21 cellular contexts compared by ENCODE assay signal in the genomic region with DNA sequence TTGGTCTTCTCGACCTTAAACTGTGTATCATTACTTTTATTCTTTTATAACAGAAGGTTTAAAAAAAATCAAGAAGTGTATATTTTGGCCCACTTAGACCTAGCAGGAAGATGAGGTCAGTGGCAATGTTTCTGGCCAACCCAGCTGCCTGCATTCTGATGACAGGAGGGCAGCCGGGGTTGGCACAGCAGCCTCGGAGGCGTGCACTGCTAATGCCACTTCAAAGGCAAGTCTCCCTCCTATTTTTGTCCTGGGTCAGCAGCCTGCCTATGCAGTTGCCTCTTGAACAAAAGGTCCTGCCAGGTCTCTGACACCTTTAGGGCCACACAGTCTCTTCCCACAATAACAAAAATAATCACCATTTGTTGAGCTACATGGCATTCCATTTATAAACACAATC.
DNase-seq lines count a peak whose midpoint lies in the region; ATAC-seq, FAIRE-seq and TF ChIP-seq lines count a peak whose summit lies in the region.
"Had no signal": no experiment of that assay in that cellular context is flagged by ENCODE, and none has a peak within 500 bp of the region (broad histone marks: within the 10 kb centered on the region; RNA-seq: fewer than 3 reads in every experiment).

No MANE protein-coding gene starts in this region.

- ATAC-seq in left lung, result peak; percentile 77
- no peak for ATAC-seq in left colon
- ATAC-seq in HG03097 (IDR thresholded peaks at IDR 0.05; ENCODE audit: low FRiP score, unreplicated experiment), result no peak
- ATAC-seq: activated naive CD4-positive, alpha-beta T cell treated with anti-CD3 and anti-CD28 coated beads, Interleukin-2, amount 50 U/mL, for 72 hours; activated T-cell treated with anti-CD3 and anti-CD28 coated beads, Interleukin-2, amount 50 U/mL, for 4 hours; effector memory CD8-positive, alpha-beta T cell had no signal

- no peak for FAIRE-seq in GM12891 (lab: Jason Lieb, UNC)
- FAIRE-seq: H54, TTC549 had no signal

- no peak overlapping the region for H3K27ac ChIP-seq in left lung
- H3K27ac ChIP-seq in stomach, result peak overlapping the region in 3 of 5 donors; percentile 22 to 37 (median 26)
- H3K27ac ChIP-seq: PC-9, prostate gland had no signal

- H3K27me3 ChIP-seq in MG63 (no peaks in the 10 kb centered on the region), left lung (no peaks in the 10 kb centered on the region), stomach (no peaks in the 10 kb centered on the region)

- H3K4me3 ChIP-seq in MG63, result no peak overlapping the region
- H3K4me3 ChIP-seq in left lung, result no peak overlapping the region
- H3K4me3 ChIP-seq in stomach, result no peak overlapping the region
- H3K4me3 ChIP-seq: PC-9, prostate gland had no signal

- peak; percentile 87 for DNase-seq in MG63
- peak; percentile 52 for DNase-seq in dermis blood vessel endothelial cell
- peak in 1 of 2 donors; percentile 58 for DNase-seq in left lung
- peak; percentile 71 for DNase-seq in stomach
- no peak for DNase-seq in GM12891 (ENCODE audit: insufficient read length, low spot score)
- DNase-seq in left colon, result no peak
- DNase-seq in stimulated activated naive CD4-positive, alpha-beta T cell treated with Interleukin-2 at 50 U/mL for 16 hours (lab: John Stamatoyannopoulos, UW), result no peak
- DNase-seq: activated CD4-positive, alpha-beta T cell treated with anti-CD3 and anti-CD28 coated beads, Interleukin-2, amount 50 U/mL, for 4 hours; activated T-cell treated with anti-CD3 and anti-CD28 coated beads, Interleukin-2, amount 50 U/mL, for 4 hours; effector memory CD8-positive, alpha-beta T cell; Karpas-422; natural killer cell; NCI-H187 treated with DMSO at 0.1 percent for 48 hours; NCI-H526 treated with DMSO at 0.1 percent for 48 hours; PC-9; SK-N-SH had no signal

- peaks cover 0 to 16% of the 10 kb centered on the region in 2 donors for H3K4me1 ChIP-seq in left lung
- H3K4me1 ChIP-seq in stomach, result peaks cover 5 to 67% (median 34%) of the 10 kb centered on the region in 4 donors
- H3K4me1 ChIP-seq: prostate gland had no signal

- TF ChIP-seq EP300 in stomach (IDR thresholded peaks at IDR 0.05), result peak; percentile 89

- intact Hi-C loops in left lung (cut with DNase I), result no loop called here
- intact Hi-C loops in stomach (cut with DNase I; ENCODE audit: low total_unique reads), result no loop called here
- intact Hi-C loops in left colon (cut with DNase I, micrococcal nuclease), result loop anchor here in 1 of 2 donors (10.0 kb wide), 1 partner anchor 169 kb away; a partner anchor contains a TSS

- TF ChIP-seq CTCF in left lung (IDR thresholded peaks at IDR 0.05) (no peak), stomach (IDR thresholded peaks at IDR 0.05) (no peak)

- TF ChIP-seq POLR2A in stomach (IDR thresholded peaks at IDR 0.05) (no peak), GM12891 (IDR thresholded peaks at IDR 0.05; ENCODE audit: low read depth, low read length) (no peak)

- H3K9me3 ChIP-seq in MG63 (no peaks in the 10 kb centered on the region), left lung (no peaks in the 10 kb centered on the region), stomach (no peaks in the 10 kb centered on the region)
- H3K9me3 ChIP-seq: prostate gland, SK-N-SH had no signal

- H3K36me3 ChIP-seq in MG63 (no peaks in the 10 kb centered on the region), left lung (no peaks in the 10 kb centered on the region), stomach (no peaks in the 10 kb centered on the region)
- H3K36me3 ChIP-seq: prostate gland had no signal

- 30 to 53% (median 34%) methylated on average over 4 of the region's 4 CpGs for WGBS in stomach, 5 donors

TF ChIP-seq in GM12891, 5 proteins besides CTCF, POLR2A, EP300 and RAD21:
- TF ChIP-seq POLR2AphosphoS5 (IDR thresholded peaks at IDR 0.05; ENCODE audit: low read depth, low read length) (no peak), SPI1 (IDR thresholded peaks at IDR 0.05; ENCODE audit: low read depth, low read length) (no peak), POU2F2 (IDR thresholded peaks at IDR 0.05; ENCODE audit: low read depth, low read length) (no peak), TAF1 (IDR thresholded peaks at IDR 0.05; ENCODE audit: low read depth, low read length) (no peak)

Comparison
In these comparisons a context has a peak if more than half of its experiments do, and no peak if none do; other contexts are left out.
1. DNase-seq: peak in MG63 (single experiment), dermis blood vessel endothelial cell (single experiment) and stomach (single experiment); none in GM12891 (single experiment), left colon (0 of 2) and stimulated activated naive CD4-positive, alpha-beta T cell treated with Interleukin-2 at 50 U/mL for 16 hours (single experiment).
2. H3K27ac ChIP-seq: peak in stomach (3 of 5); none in left lung (0 of 2).